ENCODE assay signal across 17 cellular contexts in the genomic region with DNA sequence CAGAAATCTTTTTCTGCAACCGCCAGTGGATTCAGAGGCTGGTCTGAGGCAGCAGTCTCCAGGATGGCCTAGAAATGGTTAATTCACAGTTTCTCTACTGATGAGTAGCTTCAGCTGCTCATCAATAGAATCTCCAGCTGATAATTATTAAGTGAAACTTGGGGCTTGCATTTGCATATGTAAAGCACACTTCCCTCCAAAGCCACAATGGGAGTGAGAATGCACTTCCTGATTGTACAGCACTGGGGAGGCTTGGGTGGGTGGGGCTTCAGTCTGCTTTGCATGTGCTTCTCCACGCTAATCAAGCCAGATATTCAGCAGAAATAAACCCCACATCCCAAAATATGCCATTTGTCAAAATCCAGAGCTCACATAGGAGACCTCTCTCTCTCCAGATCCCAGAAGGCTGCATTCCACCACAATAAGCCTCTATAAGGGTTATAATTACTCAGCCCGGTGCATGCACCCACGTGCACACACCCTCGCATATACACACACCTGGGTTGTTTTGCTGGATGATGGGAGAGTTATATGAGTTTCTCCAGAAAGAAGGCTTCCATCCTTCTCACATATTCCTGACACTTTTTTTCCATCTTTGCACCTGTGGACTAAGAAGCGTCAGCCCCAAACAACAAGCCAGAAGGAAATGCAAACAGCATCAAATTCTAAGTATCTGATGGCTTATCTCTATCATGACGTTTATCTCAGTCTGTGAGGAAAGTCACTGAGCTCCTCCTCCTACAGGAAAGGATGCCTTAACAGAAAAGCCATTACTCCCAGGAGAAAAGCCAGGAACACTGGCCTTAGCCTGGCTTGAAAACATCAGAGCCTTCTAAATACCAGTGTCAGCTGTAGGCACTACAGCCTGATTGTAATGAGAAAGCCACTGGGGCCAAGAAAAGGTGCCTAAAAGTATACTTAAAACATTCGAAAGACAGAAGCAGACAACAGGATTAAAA.
A peak's percentile ranks its signal among the peaks of the same experiment; 100 is the strongest.
DNase-seq lines count a peak whose midpoint lies in the region; ATAC-seq and TF ChIP-seq lines count a peak whose summit lies in the region.
"Had no signal": no experiment of that assay in that cellular context is flagged by ENCODE, and none has a peak within 500 bp of the region (broad histone marks: within the 10 kb centered on the region; RNA-seq: fewer than 3 reads in every experiment).

No MANE protein-coding gene starts in this region.

- H3K4me1 ChIP-seq in NT2/D1 (ENCODE audit: insufficient read depth, insufficient read length) = no peaks in the 10 kb centered on the region
- no peaks in the 10 kb centered on the region for H3K4me1 ChIP-seq in left lung

- no peaks in the 10 kb centered on the region for H3K36me3 ChIP-seq in NT2/D1 (ENCODE audit: insufficient read depth, insufficient read length, low read length)
- no peaks in the 10 kb centered on the region for H3K36me3 ChIP-seq in left lung
- H3K36me3 ChIP-seq: brain microvascular endothelial cell had no signal

- ATAC-seq in left ventricle myocardium superior (peak; percentile 41), left lung (no peak), GM18907 (IDR thresholded peaks at IDR 0.05; ENCODE audit: unreplicated experiment) (no peak)
- ATAC-seq: activated T-cell treated with anti-CD3 and anti-CD28 coated beads, Interleukin-2, amount 50 U/mL, for 4 hours; naive thymus-derived CD8-positive, alpha-beta T cell had no signal

- H3K27me3 ChIP-seq in NT2/D1 (ENCODE audit: insufficient read depth, insufficient read length) (no peaks in the 10 kb centered on the region), left lung (no peaks in the 10 kb centered on the region)
- H3K27me3 ChIP-seq: brain microvascular endothelial cell, hepatocyte had no signal

- H3K4me3 ChIP-seq in NT2/D1 (ENCODE audit: insufficient read length, low read depth) = no peak overlapping the region
- H3K4me3 ChIP-seq in left lung = no peak overlapping the region
- H3K4me3 ChIP-seq: hepatocyte had no signal

- no peak overlapping the region for H3K9ac ChIP-seq in NT2/D1 (ENCODE audit: insufficient read length, low read depth)

- H3K27ac ChIP-seq in left lung = no peak overlapping the region
- H3K27ac ChIP-seq: brain microvascular endothelial cell, hepatocyte had no signal

- no peak for TF ChIP-seq CTCF in left lung (IDR thresholded peaks at IDR 0.05)

- no peak for DNase-seq in left ventricle myocardium superior
- no peak for DNase-seq in cardiac septum (ENCODE audit: low spot score)
- peak; percentile 18 for DNase-seq in NT2/D1 (ENCODE audit: low read depth, low spot score)
- DNase-seq in iPS DF 19.7 (ENCODE audit: low read depth, low spot score) = peak; percentile 28
- no peak for DNase-seq in activated CD4-positive, alpha-beta T cell treated with anti-CD3 and anti-CD28 coated beads for 48 hours
- no peak for DNase-seq in left lung
- no peak for DNase-seq in effector CD4-positive, alpha-beta T cell
- DNase-seq: activated CD4-positive, alpha-beta memory T cell treated with anti-CD3 and anti-CD28 coated beads, Interleukin-2, amount 10 ng/mL, durations not matched to agents 7 days and 5 days; activated naive CD8-positive, alpha-beta T cell treated with anti-CD3 and anti-CD28 coated beads for 36 hours; activated T-cell treated with anti-CD3 and anti-CD28 coated beads, Interleukin-2, amount 50 U/mL, for 4 hours; brain microvascular endothelial cell; EL; naive thymus-derived CD8-positive, alpha-beta T cell; NCI-H82; SW 1271 had no signal

- intact Hi-C loops in left ventricle myocardium superior (cut with micrococcal nuclease) = no loop called here
- intact Hi-C loops in cardiac septum (cut with DNase I) = no loop called here
- intact Hi-C loops in left lung (cut with DNase I) = no loop called here

- no peaks in the 10 kb centered on the region for H3K9me3 ChIP-seq in NT2/D1 (ENCODE audit: insufficient read depth, low read length)
- no peaks in the 10 kb centered on the region for H3K9me3 ChIP-seq in left lung

Comparison
In these comparisons a context has a peak if more than half of its experiments do, and no peak if none do; other contexts are left out.
1. DNase-seq: peak in NT2/D1 (single experiment) and iPS DF 19.7 (single experiment); none in left ventricle myocardium superior (single experiment), cardiac septum (single experiment), activated CD4-positive, alpha-beta T cell treated with anti-CD3 and anti-CD28 coated beads for 48 hours (single experiment), left lung (0 of 2) and effector CD4-positive, alpha-beta T cell (single experiment).